ENCODE assay signal across 2 cellular contexts in the genomic region with DNA sequence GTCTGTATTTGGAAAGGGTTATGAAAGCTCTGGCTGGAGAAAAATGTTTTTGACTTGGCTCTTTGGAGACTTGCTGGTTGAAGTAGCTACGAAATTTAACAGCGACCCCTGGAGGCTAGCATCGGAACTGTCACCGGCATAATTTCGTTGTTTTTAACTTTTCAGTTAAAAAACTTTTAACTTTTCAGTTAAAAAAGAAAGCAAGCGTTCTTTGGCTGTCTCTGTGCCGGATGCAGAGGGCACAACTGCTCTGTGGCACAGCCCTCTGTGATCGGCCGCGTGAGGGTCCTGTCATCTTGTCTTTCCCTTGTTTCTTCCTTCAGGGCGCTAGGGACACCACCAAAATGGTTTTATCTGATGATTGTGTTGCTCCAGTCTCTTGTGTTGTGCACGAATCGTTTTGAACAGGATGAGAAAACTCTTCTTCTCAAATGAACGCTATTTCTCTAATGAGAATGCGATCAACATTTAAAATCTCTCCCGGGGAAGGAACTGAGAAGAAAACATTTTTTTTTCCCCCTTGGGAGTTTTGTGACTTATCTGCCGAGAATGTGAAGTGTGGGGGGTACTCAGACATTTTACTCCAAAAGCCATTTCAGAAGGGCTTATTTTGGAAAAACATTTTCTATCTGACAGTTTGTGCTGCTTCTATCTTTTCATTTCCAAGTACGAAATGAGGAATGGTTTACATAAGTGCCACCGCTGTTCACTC.
TF ChIP-seq lines count a peak whose summit lies in the region.

No MANE protein-coding gene starts in this region.

TF ChIP-seq in IMR-90, 13 proteins besides CTCF, POLR2A, EP300 and RAD21:
- peak; percentile 52 for TF ChIP-seq SMC3 (IDR thresholded peaks at IDR 0.05; ENCODE audit: low read depth, low read length)
- no peak for TF ChIP-seq MAZ (IDR thresholded peaks at IDR 0.05; ENCODE audit: borderline replicate concordance, low read depth, low read length)
TF ChIP-seq in IMR-90: peak in this region for 1.

TF ChIP-seq in HepG2, 621 proteins besides CTCF, POLR2A, EP300 and RAD21:
- TF ChIP-seq SMAD3 (CRISPR knock-in tag; IDR thresholded peaks at IDR 0.05): no peak
- TF ChIP-seq ZNF530 (CRISPR knock-in tag; IDR thresholded peaks at IDR 0.05; ENCODE audit: low read depth): no peak
- TF ChIP-seq KMT2A (CRISPR knock-in tag; IDR thresholded peaks at IDR 0.05): no peak
- TF ChIP-seq SMC3 (IDR thresholded peaks at IDR 0.05; ENCODE audit: low read length): peak; percentile 72
- TF ChIP-seq, protein P1, sequence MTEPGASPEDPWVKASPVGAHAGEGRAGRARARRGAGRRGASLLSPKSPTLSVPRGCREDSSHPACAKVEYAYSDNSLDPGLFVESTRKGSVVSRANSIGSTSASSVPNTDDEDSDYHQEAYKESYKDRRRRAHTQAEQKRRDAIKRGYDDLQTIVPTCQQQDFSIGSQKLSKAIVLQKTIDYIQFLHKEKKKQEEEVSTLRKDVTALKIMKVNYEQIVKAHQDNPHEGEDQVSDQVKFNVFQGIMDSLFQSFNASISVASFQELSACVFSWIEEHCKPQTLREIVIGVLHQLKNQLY (CRISPR knock-in tag; IDR thresholded peaks at IDR 0.05): no peak
- no peak for TF ChIP-seq TOPORS (CRISPR knock-in tag; IDR thresholded peaks at IDR 0.05)
- no peak for TF ChIP-seq ZIK1 (CRISPR knock-in tag; IDR thresholded peaks at IDR 0.05; ENCODE audit: borderline replicate concordance, low read depth)
- TF ChIP-seq STAG1 (CRISPR knock-in tag; IDR thresholded peaks at IDR 0.05): peak; percentile 51
TF ChIP-seq in HepG2: peak in this region for 2.
